In the genomic region with DNA sequence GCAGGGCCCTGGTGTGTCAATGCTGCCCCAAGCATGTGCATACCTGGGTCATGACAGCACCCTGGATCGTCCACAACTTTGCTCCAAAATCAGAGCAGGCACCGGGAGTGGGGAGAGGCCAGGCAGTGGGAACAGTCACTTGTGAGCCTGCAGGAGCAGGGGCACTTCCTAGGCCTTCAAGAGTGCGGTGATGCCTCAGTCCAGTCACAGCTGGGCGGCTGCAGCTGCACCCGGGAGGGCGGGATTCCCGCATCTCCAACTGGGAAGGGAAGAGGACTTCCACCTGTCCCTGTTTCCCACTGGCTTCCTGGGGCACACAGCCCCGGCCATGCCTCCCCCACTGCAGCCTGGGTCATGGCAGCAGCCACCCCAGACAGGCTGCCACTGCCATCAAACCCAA, we compare ENCODE assay signal across 26 cellular contexts.
DNase-seq lines count a peak whose midpoint lies in the region; ATAC-seq, FAIRE-seq and TF ChIP-seq lines count a peak whose summit lies in the region.
"Had no signal": no experiment of that assay in that cellular context is flagged by ENCODE, and none has a peak within 500 bp of the region (broad histone marks: within the 10 kb centered on the region; RNA-seq: fewer than 3 reads in every experiment).

No MANE protein-coding gene starts in this region.

- no peak overlapping the region for H3K4me2 ChIP-seq in H1 (ENCODE audit: insufficient read depth in 1 of 2, low read depth in 2 of 2, low read length in 2 of 2)
- no peak overlapping the region for H3K4me2 ChIP-seq in neuronal stem cell (ENCODE audit: insufficient read depth, low read length, poor library complexity, severe bottlenecking)
- H3K4me2 ChIP-seq: BLaER1 had no signal

- intact Hi-C loops in kidney (cut with DNase I): no loop called here
- intact Hi-C loops in upper lobe of right lung (cut with DNase I): no loop called here

- H2BK5ac ChIP-seq in H1 (ENCODE audit: low read depth, low read length): no peak overlapping the region
- no peak overlapping the region for H2BK5ac ChIP-seq in neuronal stem cell (ENCODE audit: low read length)

- POLR2A ChIA-PET in H1 (lab: Charles Lee; ENCODE audit: partially characterized antibody): no interaction called here

- TF ChIP-seq EP300 in H1 (IDR thresholded peaks at IDR 0.05; ENCODE audit: borderline replicate concordance in 1 of 2, low read depth in 2 of 2, low read length in 2 of 2): no peak

- H4K5ac ChIP-seq in H1 (ENCODE audit: insufficient read length, low read depth, low read length): no peak overlapping the region

- no peak overlapping the region for H3K14ac ChIP-seq in H1 (ENCODE audit: insufficient read length)
- H3K14ac ChIP-seq in neuronal stem cell (ENCODE audit: low read length): peak overlapping the region; percentile 71

- H3K23ac ChIP-seq in H1 (ENCODE audit: insufficient read length) (no peak overlapping the region), neuronal stem cell (ENCODE audit: low read depth, low read length, poor library complexity) (no peak overlapping the region)

- H3K23me2 ChIP-seq in H1 (ENCODE audit: low read depth, low read length): no peaks in the 10 kb centered on the region

- H3K27ac ChIP-seq in H1 (ENCODE audit: low read depth, low read length): no peak overlapping the region
- H3K27ac ChIP-seq in kidney (ENCODE audit: low read depth in 2 of 2, low read length in 2 of 2): no peak overlapping the region
- H3K27ac ChIP-seq in neuronal stem cell (replicated peaks; ENCODE audit: low read length): no peak overlapping the region
- no peak overlapping the region for H3K27ac ChIP-seq in upper lobe of right lung
- H3K27ac ChIP-seq: BLaER1 had no signal

- no peaks in the 10 kb centered on the region for H3K27me3 ChIP-seq in H1 (replicated peaks in 1 of 4; ENCODE audit: control insufficient read depth in 3 of 4, extremely low read depth in 1 of 4, insufficient read depth in 3 of 4, low read length in 3 of 4)
- no peaks in the 10 kb centered on the region for H3K27me3 ChIP-seq in neuronal stem cell (ENCODE audit: control insufficient read depth in 3 of 3, insufficient read depth in 3 of 3, low read depth in 1 of 3, low read length in 3 of 3)
- H3K27me3 ChIP-seq in upper lobe of right lung: no peaks in the 10 kb centered on the region
- H3K27me3 ChIP-seq: BE2C, BLaER1 had no signal

- H3K4me1 ChIP-seq in H1 (replicated peaks in 1 of 4; ENCODE audit: control insufficient read depth in 3 of 4, insufficient read depth in 4 of 4, low read length in 3 of 4) (no peaks in the 10 kb centered on the region), kidney (ENCODE audit: control insufficient read depth in 1 of 2, insufficient read depth in 1 of 2, low read depth in 1 of 2, low read length in 2 of 2) (no peaks in the 10 kb centered on the region), neuronal stem cell (ENCODE audit: control insufficient read depth in 2 of 2, insufficient read depth in 1 of 2, low read depth in 1 of 2, low read length in 2 of 2) (no peaks in the 10 kb centered on the region), upper lobe of right lung (no peaks in the 10 kb centered on the region)
- H3K4me1 ChIP-seq: BE2C, BLaER1 had no signal

- H2BK12ac ChIP-seq in H1 (ENCODE audit: low read depth, low read length): no peak overlapping the region
- H2BK12ac ChIP-seq in neuronal stem cell (ENCODE audit: low read length): no peak overlapping the region

- no peaks in the 10 kb centered on the region for H3K79me2 ChIP-seq in H1 (ENCODE audit: control insufficient read depth in 1 of 2, insufficient read depth in 2 of 2, low read length in 2 of 2)

- H3K9ac ChIP-seq in H1 (replicated peaks in 1 of 4; ENCODE audit: extremely low read depth in 1 of 4, low read depth in 3 of 4, low read length in 3 of 4): no peak overlapping the region
- no peak overlapping the region for H3K9ac ChIP-seq in kidney (ENCODE audit: low read length in 2 of 2)
- H3K9ac ChIP-seq in neuronal stem cell (ENCODE audit: low read depth, low read length, poor library complexity): no peak overlapping the region
- H3K9ac ChIP-seq: BLaER1 had no signal

- H4K8ac ChIP-seq in H1 (ENCODE audit: extremely low read depth, insufficient read depth, low read length): 0 out of 2 replicates have a peak overlapping the region, but pooled peaks have one; percentile 35
- H4K8ac ChIP-seq in neuronal stem cell (ENCODE audit: low read depth, low read length): no peak overlapping the region

- H3K36me3 ChIP-seq in H1 (ENCODE audit: control insufficient read depth in 2 of 4, insufficient read depth in 4 of 4, low read length in 3 of 4): no peaks in the 10 kb centered on the region
- no peaks in the 10 kb centered on the region for H3K36me3 ChIP-seq in kidney (ENCODE audit: control insufficient read depth in 1 of 2, insufficient read depth in 2 of 2, low read length in 2 of 2)
- no peaks in the 10 kb centered on the region for H3K36me3 ChIP-seq in neuronal stem cell (replicated peaks in 1 of 2; ENCODE audit: control insufficient read depth in 2 of 2, insufficient read depth in 2 of 2, low read length in 2 of 2)
- H3K36me3 ChIP-seq in upper lobe of right lung: no peaks in the 10 kb centered on the region
- H3K36me3 ChIP-seq: BE2C, BLaER1 had no signal

- H3K4ac ChIP-seq in H1 (replicated peaks; ENCODE audit: insufficient read length, low read depth, low read length) (no peak overlapping the region), neuronal stem cell (ENCODE audit: low read length) (no peak overlapping the region)

- WGBS in H1 (ENCODE audit: extremely low coverage in 1 of 2, insufficient coverage in 1 of 2, insufficient read length in 1 of 2, insufficient replicate concordance in 2 of 2, low coverage in 1 of 2, low lambda C conversion rate in 2 of 2, missing lambda C conversion rate in 1 of 2), 2 experiments: 94% methylated on average over 6 of the region's 8 CpGs; no CpG with 5 or more reads in 1 of the 2 experiments
- WGBS in neuronal stem cell (ENCODE audit: extremely low coverage in 2 of 2, insufficient read length in 2 of 2, insufficient replicate concordance in 1 of 2), 2 donors: no CpG with 5 or more reads among the region's 8 CpGs

- H3K18ac ChIP-seq in H1 (ENCODE audit: extremely low read depth, low read length): no peak overlapping the region
- H3K18ac ChIP-seq in neuronal stem cell (ENCODE audit: low read length): peak overlapping the region; percentile 57

- no peak overlapping the region for H3K4me3 ChIP-seq in H1 (ENCODE audit: extremely low read depth in 1 of 4, insufficient read depth in 2 of 4, low read depth in 3 of 4, low read length in 4 of 4)
- H3K4me3 ChIP-seq in kidney (ENCODE audit: low read length in 2 of 2): no peak overlapping the region
- peak overlapping the region in 1 of 2 donors; percentile 16 for H3K4me3 ChIP-seq in neuronal stem cell (ENCODE audit: low read length in 2 of 2)
- H3K4me3 ChIP-seq in upper lobe of right lung: no peak overlapping the region
- H3K4me3 ChIP-seq: BLaER1, GM12878 had no signal

- H2BK15ac ChIP-seq in H1 (ENCODE audit: low read length) (no peak overlapping the region), neuronal stem cell (ENCODE audit: low read length) (no peak overlapping the region)

- H3K79me1 ChIP-seq in H1 (ENCODE audit: low read depth, low read length) (no peaks in the 10 kb centered on the region), neuronal stem cell (ENCODE audit: low read depth, low read length) (no peaks in the 10 kb centered on the region)

- CTCF ChIA-PET in H1 (lab: Charles Lee; ENCODE audit: partially characterized antibody): interaction anchor here (1.0 kb wide), 1 partner anchor 48 kb away, joined by 3 read pairs; no protein-coding TSS in a partner anchor

- no peak for FAIRE-seq in H1 (lab: Jason Lieb, UNC)
- FAIRE-seq in kidney (lab: Jason Lieb, UNC): no peak
- FAIRE-seq: A204.1, GM12878, GM12892, GM18507 had no signal

- TF ChIP-seq RAD21 in H1 (IDR thresholded peaks at IDR 0.05 in 1 of 2, conservative IDR thresholded peaks at IDR 0.05 in 1 of 2; ENCODE audit: low read depth in 2 of 2, low read length in 2 of 2): no peak

- in situ Hi-C loops in KBM-7 (cut with MboI; ENCODE audit: low pct_unique_long_range_greater_than_20kb, low sequenced_read_pairs): no loop called here

- no peak overlapping the region for H2AK5ac ChIP-seq in H1 (ENCODE audit: low read depth, low read length)
- H2AK5ac ChIP-seq in neuronal stem cell (ENCODE audit: low read depth, low read length): no peak overlapping the region

- TF ChIP-seq CTCF in H1 (IDR thresholded peaks at IDR 0.05; ENCODE audit: control extremely low read depth in 1 of 3, insufficient read depth in 1 of 3, low read depth in 1 of 3, low read length in 3 of 3): no peak
- no peak for TF ChIP-seq CTCF in kidney (IDR thresholded peaks at IDR 0.05; ENCODE audit: borderline replicate concordance, extremely low read depth, insufficient read depth)
- no peak for TF ChIP-seq CTCF in upper lobe of right lung (IDR thresholded peaks at IDR 0.05)

- DNase-seq in H1 (ENCODE audit: low read depth in 1 of 2, low spot score in 2 of 2): no peak
- DNase-seq in kidney: peak; percentile 56
- DNase-seq in neuronal stem cell (ENCODE audit: low spot score): no peak
- peak; percentile 57 for DNase-seq in upper lobe of right lung
- DNase-seq in stimulated activated CD4-positive, alpha-beta T cell treated with anti-CD3 and anti-CD28 coated beads, Interleukin-4, amount 100 ng/mL, for 24 hours: no peak
- no peak for DNase-seq in activated CD4-positive, alpha-beta T cell treated with anti-CD3 and anti-CD28 coated beads for 48 hours
- no peak for DNase-seq in KBM-7
- DNase-seq: 8988T; ACHN; BE2C; C1 segment of cervical spinal cord; CD4-positive, CD25-positive, alpha-beta regulatory T cell; CD8-positive, alpha-beta memory T cell; COR-L47; DMS 273 treated with DMSO at 0.1 percent for 48 hours; DMS153; DMS53; DMS79; DND-41; EL; GDM1 had no signal

- no peak for TF ChIP-seq POLR2A in H1 (IDR thresholded peaks at IDR 0.05; ENCODE audit: control extremely low read depth in 1 of 2, low read depth in 2 of 2, low read length in 2 of 2)

- no peak overlapping the region for H2BK120ac ChIP-seq in H1 (replicated peaks; ENCODE audit: low read depth, low read length)
- H2BK120ac ChIP-seq in neuronal stem cell (ENCODE audit: low read depth, low read length): no peak overlapping the region

- H2AFZ ChIP-seq in H1 (ENCODE audit: low read length) (no peak overlapping the region), neuronal stem cell (ENCODE audit: low read length) (no peak overlapping the region)

- H4K91ac ChIP-seq in H1 (replicated peaks; ENCODE audit: insufficient read length, low read length) (no peak overlapping the region), neuronal stem cell (ENCODE audit: low read depth, low read length, poor library complexity) (no peak overlapping the region)

- H3K9me3 ChIP-seq in H1 (ENCODE audit: insufficient read depth in 2 of 2, low read depth in 1 of 2, low read length in 1 of 2) (no peaks in the 10 kb centered on the region; a peak in 1 of 4 replicates), kidney (ENCODE audit: control insufficient read depth in 1 of 2, low read length in 2 of 2) (no peaks in the 10 kb centered on the region), neuronal stem cell (replicated peaks in 1 of 2; ENCODE audit: control insufficient read depth in 2 of 2, insufficient read depth in 1 of 2, low read depth in 1 of 2, low read length in 2 of 2) (peaks cover 0 to 1% of the 10 kb centered on the region in 2 donors), upper lobe of right lung (no peaks in the 10 kb centered on the region)
- H3K9me3 ChIP-seq: BE2C, BLaER1 had no signal

- no peaks in the 10 kb centered on the region for H4K20me1 ChIP-seq in H1 (replicated peaks in 1 of 2; ENCODE audit: control insufficient read depth in 1 of 2, insufficient read depth in 2 of 2, low read length in 2 of 2)
- H4K20me1 ChIP-seq: BLaER1 had no signal

- no peak overlapping the region for H2BK20ac ChIP-seq in H1 (ENCODE audit: low read length)

- ATAC-seq in upper lobe of right lung: peak; percentile 29
- ATAC-seq: GM12878 had no signal

- H3K56ac ChIP-seq in H1 (replicated peaks; ENCODE audit: insufficient read length, low read depth, low read length): no peak overlapping the region

Comparison
In these comparisons a context has a peak if more than half of its experiments do, and no peak if none do; other contexts are left out.
1. DNase-seq: peak in kidney (single experiment) and upper lobe of right lung (single experiment); none in H1 (0 of 2), neuronal stem cell (single experiment), stimulated activated CD4-positive, alpha-beta T cell treated with anti-CD3 and anti-CD28 coated beads, Interleukin-4, amount 100 ng/mL, for 24 hours (single experiment), activated CD4-positive, alpha-beta T cell treated with anti-CD3 and anti-CD28 coated beads for 48 hours (single experiment) and KBM-7 (single experiment).